ENCODE assay signal across 22 cellular contexts in genomic region chr4:181830404-181831035, GRCh38.
DNase-seq lines count a peak whose midpoint lies in the region; ATAC-seq and TF ChIP-seq lines count a peak whose summit lies in the region.
"Had no signal": no experiment of that assay in that cellular context is flagged by ENCODE, and none has a peak within 500 bp of the region (broad histone marks: within the 10 kb centered on the region; RNA-seq: fewer than 3 reads in every experiment).

No MANE protein-coding gene starts in this region.

- H3K27me3 Mint-ChIP-seq in activated naive CD8-positive, alpha-beta T cell treated with anti-CD3 and anti-CD28 coated beads for 36 hours: no peaks in the 10 kb centered on the region
- H3K27me3 Mint-ChIP-seq: memory B cell; stimulated activated memory B cell treated with anti-CD40 and anti-IgM and Interleukin-4, amounts not matched to agents 10 μg/mL and 1 μg/mL and 100 μg/mL, for 72 hours had no signal

- TF ChIP-seq CTCF in KMS-11 (conservative IDR thresholded peaks at IDR 0.05; ENCODE audit: low read depth, low read length): no peak

- no peaks in the 10 kb centered on the region for H3K27me3 ChIP-seq in KMS-11 (ENCODE audit: insufficient read depth, low read depth)
- H3K27me3 ChIP-seq: brain microvascular endothelial cell, tibial nerve had no signal

- no peaks in the 10 kb centered on the region for H3K79me2 ChIP-seq in KMS-11 (ENCODE audit: insufficient read depth, low read depth)

- no peak overlapping the region for H3K4me3 ChIP-seq in KMS-11 (IDR thresholded peaks at IDR 0.05; ENCODE audit: insufficient read depth, low read depth, low read length)
- H3K4me3 ChIP-seq: coronary artery, tibial nerve had no signal

- peak overlapping the region; percentile 69 for H3K4me2 ChIP-seq in KMS-11

- H3K36me3 Mint-ChIP-seq in activated naive CD8-positive, alpha-beta T cell treated with anti-CD3 and anti-CD28 coated beads for 36 hours: no peaks in the 10 kb centered on the region
- H3K36me3 Mint-ChIP-seq: memory B cell; stimulated activated memory B cell treated with anti-CD40 and anti-IgM and Interleukin-4, amounts not matched to agents 10 μg/mL and 1 μg/mL and 100 μg/mL, for 72 hours had no signal

- no peaks in the 10 kb centered on the region; the same call in 1 of the 2 replicates for H3K36me3 ChIP-seq in KMS-11 (ENCODE audit: insufficient read depth)
- H3K36me3 ChIP-seq: brain microvascular endothelial cell, tibial nerve had no signal

- no peaks in the 10 kb centered on the region for H4K20me1 ChIP-seq in KMS-11 (ENCODE audit: insufficient read depth)

- no peak for DNase-seq in activated naive CD8-positive, alpha-beta T cell treated with anti-CD3 and anti-CD28 coated beads for 36 hours
- DNase-seq in activated T-cell treated with anti-CD3 and anti-CD28 coated beads, Interleukin-2, amount 50 U/mL, for 48 hours: no peak
- no peak for DNase-seq in stimulated activated naive CD4-positive, alpha-beta T cell (lab: John Stamatoyannopoulos, UW)
- DNase-seq: activated CD4-positive, alpha-beta T cell treated with anti-CD3 and anti-CD28 coated beads for 4 hours; brain microvascular endothelial cell; DMS153; GOT3; NCI-H1436; NCI-H2171; OCI-M1; right cardiac atrium; SHP77 treated with DMSO at 0.1 percent for 48 hours had no signal

- no peak overlapping the region for H3K27ac Mint-ChIP-seq in activated naive CD8-positive, alpha-beta T cell treated with anti-CD3 and anti-CD28 coated beads for 36 hours
- H3K27ac Mint-ChIP-seq: memory B cell; stimulated activated memory B cell treated with anti-CD40 and anti-IgM and Interleukin-4, amounts not matched to agents 10 μg/mL and 1 μg/mL and 100 μg/mL, for 72 hours had no signal

- H3K9ac ChIP-seq in KMS-11: peak overlapping the region; percentile 23; the same call in 1 of the 2 replicates

- peak overlapping the region; percentile 57 for H3K27ac ChIP-seq in KMS-11
- H3K27ac ChIP-seq: brain microvascular endothelial cell, coronary artery, tibial nerve had no signal

- ATAC-seq in GM18520 (IDR thresholded peaks at IDR 0.05; ENCODE audit: unreplicated experiment) (peak; percentile 83), GM21526 (IDR thresholded peaks at IDR 0.05; ENCODE audit: low FRiP score, unreplicated experiment) (peak; percentile 57), HG02981 (IDR thresholded peaks at IDR 0.05; ENCODE audit: unreplicated experiment) (peak; percentile 50), GM18861 (IDR thresholded peaks at IDR 0.05; ENCODE audit: unreplicated experiment) (no peak)
- ATAC-seq: HepG2; right cardiac atrium; stimulated activated memory B cell treated with anti-CD40 and anti-IgM and Interleukin-4, amounts not matched to agents 10 μg/mL and 1 μg/mL and 100 μg/mL, for 72 hours had no signal

- H3K4me1 ChIP-seq in KMS-11 (ENCODE audit: low read depth, poor library complexity, severe bottlenecking): peaks cover 21% of the 10 kb centered on the region
- H3K4me1 ChIP-seq: tibial nerve had no signal

- no peaks in the 10 kb centered on the region for H3K9me3 Mint-ChIP-seq in activated naive CD8-positive, alpha-beta T cell treated with anti-CD3 and anti-CD28 coated beads for 36 hours

- peak overlapping the region; percentile 61 for H2AFZ ChIP-seq in KMS-11 (ENCODE audit: low read depth)

- H3K4me1 Mint-ChIP-seq in activated naive CD8-positive, alpha-beta T cell treated with anti-CD3 and anti-CD28 coated beads for 36 hours: no peaks in the 10 kb centered on the region
- H3K4me1 Mint-ChIP-seq: memory B cell; stimulated activated memory B cell treated with anti-CD40 and anti-IgM and Interleukin-4, amounts not matched to agents 10 μg/mL and 1 μg/mL and 100 μg/mL, for 72 hours had no signal

- no peak overlapping the region for H3K4me3 Mint-ChIP-seq in activated naive CD8-positive, alpha-beta T cell treated with anti-CD3 and anti-CD28 coated beads for 36 hours
- H3K4me3 Mint-ChIP-seq: memory B cell; stimulated activated memory B cell treated with anti-CD40 and anti-IgM and Interleukin-4, amounts not matched to agents 10 μg/mL and 1 μg/mL and 100 μg/mL, for 72 hours had no signal
